Comparison of ENCODE assay signal across 14 cellular contexts in the genomic region with DNA sequence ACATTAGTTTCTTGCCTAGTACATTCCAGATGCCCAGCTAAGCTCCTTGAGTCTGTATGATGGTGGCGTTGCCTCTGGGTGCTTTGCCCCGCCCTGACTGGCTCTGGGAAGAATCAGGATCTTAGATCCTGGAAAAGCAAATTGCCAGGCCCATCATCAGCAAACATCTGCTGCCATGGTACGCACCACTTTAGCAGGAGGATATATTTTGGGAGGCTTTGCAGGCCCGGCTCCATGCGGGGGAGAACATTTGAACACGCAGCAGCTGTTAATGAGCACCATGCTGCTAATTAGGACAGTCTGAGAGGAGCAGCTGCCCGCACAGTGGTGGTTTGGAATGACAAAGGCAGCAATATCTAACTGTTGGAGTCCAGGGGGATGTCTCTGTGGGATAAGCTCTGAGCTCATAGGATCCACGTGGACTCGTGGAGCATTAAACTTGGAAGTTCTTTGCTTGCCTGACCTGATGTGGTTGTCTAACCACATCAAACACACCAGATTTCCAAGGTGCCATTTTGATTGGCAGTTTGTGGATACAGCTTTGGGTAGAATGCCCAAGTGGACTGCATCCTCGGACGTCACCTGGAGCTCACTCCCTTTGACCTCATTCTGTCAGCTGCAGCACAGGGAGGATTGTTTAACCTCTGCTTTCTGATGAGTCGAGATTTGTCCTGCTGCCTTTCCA.
"Had no signal": no experiment of that assay in that cellular context is flagged by ENCODE, and none has a peak within 500 bp of the region (broad histone marks: within the 10 kb centered on the region; RNA-seq: fewer than 3 reads in every experiment).

No MANE protein-coding gene starts in this region.

- H3K4me3 ChIP-seq: breast epithelium, esophagus squamous epithelium, psoas muscle, sigmoid colon, suprapubic skin had no signal

- H3K4me3 Mint-ChIP-seq: activated naive CD8-positive, alpha-beta T cell; activated T-cell treated with anti-CD3 and anti-CD28 coated beads, Interleukin-2, amount 50 U/mL, for 4 hours; natural killer cell; type B pancreatic cell had no signal

- H3K9me3 Mint-ChIP-seq: activated T-cell treated with anti-CD3 and anti-CD28 coated beads, Interleukin-2, amount 50 U/mL, for 4 hours; natural killer cell; type B pancreatic cell had no signal

- DNase-seq: activated CD4-positive, alpha-beta T cell treated with anti-CD3 and anti-CD28 coated beads, Interleukin-2, amount 50 U/mL, for 48 hours; activated gamma-delta T cell; activated T-cell treated with anti-CD3 and anti-CD28 coated beads, Interleukin-2, amount 50 U/mL, for 4 hours; esophagus squamous epithelium; foreskin fibroblast; natural killer cell; psoas muscle; sigmoid colon; stimulated activated CD4-positive, alpha-beta T cell treated with anti-CD3 and anti-CD28 coated beads, Interleukin-12 subunit alpha, Interleukin-12 subunit beta, amount 100 ng/mL, for 4 hours; stimulated activated naive CD4-positive, alpha-beta T cell had no signal

- H3K27ac ChIP-seq: breast epithelium, esophagus squamous epithelium, psoas muscle, sigmoid colon, suprapubic skin had no signal

- H3K9me3 ChIP-seq: breast epithelium, esophagus squamous epithelium, psoas muscle, sigmoid colon, suprapubic skin had no signal

- H3K36me3 Mint-ChIP-seq: activated naive CD8-positive, alpha-beta T cell; natural killer cell; type B pancreatic cell had no signal

- H3K4me1 ChIP-seq: breast epithelium, esophagus squamous epithelium had no signal

- H3K27me3 ChIP-seq: breast epithelium, esophagus squamous epithelium, sigmoid colon, suprapubic skin had no signal

- H3K27ac Mint-ChIP-seq: activated naive CD8-positive, alpha-beta T cell; natural killer cell; type B pancreatic cell had no signal

- H3K36me3 ChIP-seq: breast epithelium, esophagus squamous epithelium, sigmoid colon, suprapubic skin had no signal

- H3K4me1 Mint-ChIP-seq: natural killer cell had no signal

- H3K27me3 Mint-ChIP-seq: activated naive CD8-positive, alpha-beta T cell had no signal
